1 cellular context compared by ENCODE assay signal in the genomic region with DNA sequence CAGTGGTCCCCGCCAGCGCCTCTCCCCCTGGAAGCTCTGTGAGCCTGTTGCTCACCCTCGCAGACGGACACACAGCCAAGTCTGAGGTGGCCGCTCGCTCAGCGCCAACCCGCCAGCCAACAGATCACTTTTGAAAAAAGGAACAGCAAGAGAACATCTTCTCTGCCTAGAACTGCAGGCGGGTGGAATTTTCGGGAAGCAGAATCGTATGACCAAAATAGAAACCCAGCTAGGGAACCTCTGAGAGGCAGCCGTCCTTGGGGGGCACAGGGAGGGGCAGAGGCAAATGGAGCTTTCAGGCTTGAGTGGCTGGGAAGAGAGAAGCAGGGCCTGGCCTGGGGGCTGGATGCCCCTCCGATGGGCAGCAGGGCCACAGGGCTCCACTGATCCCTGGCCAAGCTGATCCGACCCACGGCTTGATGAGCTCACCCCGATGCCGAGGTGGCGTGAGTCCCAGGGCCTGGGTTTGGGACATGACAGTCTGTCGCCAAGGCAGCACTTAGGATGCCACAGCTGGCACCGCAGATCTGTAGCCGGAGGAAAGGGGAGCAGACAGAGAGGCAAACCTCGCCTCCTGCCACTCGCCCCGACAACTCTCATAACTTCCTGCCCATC.
TF ChIP-seq lines count a peak whose summit lies in the region.

No MANE protein-coding gene starts in this region.

TF ChIP-seq in GM12878, 131 proteins besides CTCF, POLR2A, EP300 and RAD21:
- no peak for TF ChIP-seq ZNF207 (IDR thresholded peaks at IDR 0.05; ENCODE audit: borderline replicate concordance)
- TF ChIP-seq PAX5 (IDR thresholded peaks at IDR 0.05; ENCODE audit: borderline replicate concordance, low read depth, low read length), result no peak
- TF ChIP-seq CEBPB (IDR thresholded peaks at IDR 0.05; ENCODE audit: borderline replicate concordance in 1 of 2, low read depth in 2 of 2, low read length in 2 of 2), result no peak
- no peak for TF ChIP-seq ZBTB40 (IDR thresholded peaks at IDR 0.05; ENCODE audit: borderline replicate concordance)
- TF ChIP-seq, protein P1, sequence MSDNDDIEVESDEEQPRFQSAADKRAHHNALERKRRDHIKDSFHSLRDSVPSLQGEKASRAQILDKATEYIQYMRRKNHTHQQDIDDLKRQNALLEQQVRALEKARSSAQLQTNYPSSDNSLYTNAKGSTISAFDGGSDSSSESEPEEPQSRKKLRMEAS (IDR thresholded peaks at IDR 0.05; ENCODE audit: low read depth, low read length), result no peak
- TF ChIP-seq IRF4 (IDR thresholded peaks at IDR 0.05; ENCODE audit: low read depth, low read length), result no peak
- no peak for TF ChIP-seq CEBPZ (IDR thresholded peaks at IDR 0.05; ENCODE audit: low read depth, low read length)
- no peak for TF ChIP-seq TCF12 (IDR thresholded peaks at IDR 0.05; ENCODE audit: low read depth, low read length)
- no peak for TF ChIP-seq SMAD1 (IDR thresholded peaks at IDR 0.05; ENCODE audit: low read depth, partially characterized antibody)
- TF ChIP-seq SRF (IDR thresholded peaks at IDR 0.05; ENCODE audit: low read depth in 2 of 2, low read length in 2 of 2), result no peak
- no peak for TF ChIP-seq EED (IDR thresholded peaks at IDR 0.05; ENCODE audit: low read depth)
- TF ChIP-seq KDM1A (IDR thresholded peaks at IDR 0.05; ENCODE audit: borderline replicate concordance), result no peak
